In genomic region chr21:34620084-34620665, GRCh38 we compare ENCODE assay signal across 17 cellular contexts. TPM values are rescaled to one million over a fixed set of nuclear protein-coding genes. Genes with fewer than 3 reads are reported as not detected.
"Had no signal": no experiment of that assay in that cellular context is flagged by ENCODE, and none has a peak within 500 bp of the region (broad histone marks: within the 10 kb centered on the region; RNA-seq: fewer than 3 reads in every experiment).

No MANE protein-coding gene starts in this region.

- H3K4me3 Mint-ChIP-seq: activated CD4-positive, alpha-beta T cell treated with anti-CD3 and anti-CD28 coated beads, Interleukin-2, amount 10 ng/mL, durations not matched to agents 24 days and 14 days; activated CD8-positive, alpha-beta T cell treated with anti-CD3 and anti-CD28 coated beads, Interleukin-2, amount 10 ng/mL, durations not matched to agents 7 days and 5 days; activated T-cell treated with anti-CD3 and anti-CD28 coated beads, Interleukin-2, amount 50 U/mL, for 72 hours; central memory CD8-positive, alpha-beta T cell; stimulated activated memory B cell treated with anti-CD40 and anti-IgM and Interleukin-4, amounts not matched to agents 10 μg/mL and 1 μg/mL and 100 μg/mL, for 72 hours had no signal

- H3K27me3 ChIP-seq: pancreas, thyroid gland had no signal

- H3K27ac ChIP-seq: pancreas, thyroid gland had no signal

- H3K36me3 Mint-ChIP-seq: activated naive CD4-positive, alpha-beta T cell treated with anti-CD3 and anti-CD28 coated beads, Interleukin-2, amount 50 U/mL, for 72 hours; naive B cell; stimulated activated memory B cell treated with anti-CD40 and anti-IgM and Interleukin-4, amounts not matched to agents 10 μg/mL and 1 μg/mL and 100 μg/mL, for 72 hours had no signal

- H3K36me3 ChIP-seq: pancreas, thyroid gland had no signal

- DNase-seq: activated CD4-positive, alpha-beta T cell treated with anti-CD3 and anti-CD28 coated beads, Interleukin-2, amount 10 ng/mL, durations not matched to agents 24 days and 14 days; activated CD4-positive, CD25-positive, alpha-beta regulatory T cell; activated CD8-positive, alpha-beta memory T cell treated with anti-CD3 and anti-CD28 coated beads, Interleukin-2, amount 50 U/mL, for 48 hours; activated CD8-positive, alpha-beta T cell treated with anti-CD3 and anti-CD28 coated beads, Interleukin-2, amount 10 ng/mL, durations not matched to agents 7 days and 5 days; activated gamma-delta T cell; activated T-cell treated with anti-CD3 and anti-CD28 coated beads, Interleukin-2, amount 50 U/mL, for 72 hours; cortex of kidney; effector CD8-positive, alpha-beta T cell; foreskin fibroblast; head of caudate nucleus; left colon; naive B cell; pancreas; thyroid gland had no signal

- H3K9me3 Mint-ChIP-seq: activated CD4-positive, alpha-beta T cell treated with anti-CD3 and anti-CD28 coated beads, Interleukin-2, amount 10 ng/mL, durations not matched to agents 24 days and 14 days; activated naive CD4-positive, alpha-beta T cell treated with anti-CD3 and anti-CD28 coated beads, Interleukin-2, amount 50 U/mL, for 72 hours; activated T-cell treated with anti-CD3 and anti-CD28 coated beads, Interleukin-2, amount 50 U/mL, for 72 hours; central memory CD8-positive, alpha-beta T cell; stimulated activated memory B cell treated with anti-CD40 and anti-IgM and Interleukin-4, amounts not matched to agents 10 μg/mL and 1 μg/mL and 100 μg/mL, for 72 hours had no signal

- ATAC-seq: activated CD8-positive, alpha-beta T cell treated with anti-CD3 and anti-CD28 coated beads, Interleukin-2, amount 10 ng/mL, durations not matched to agents 7 days and 5 days; activated naive CD4-positive, alpha-beta T cell treated with anti-CD3 and anti-CD28 coated beads, Interleukin-2, amount 50 U/mL, for 72 hours; activated T-cell treated with anti-CD3 and anti-CD28 coated beads, Interleukin-2, amount 50 U/mL, for 72 hours; left colon; pancreas; stimulated activated memory B cell treated with anti-CD40 and anti-IgM and Interleukin-4, amounts not matched to agents 10 μg/mL and 1 μg/mL and 100 μg/mL, for 72 hours had no signal

- H3K27ac Mint-ChIP-seq: activated CD4-positive, alpha-beta T cell treated with anti-CD3 and anti-CD28 coated beads, Interleukin-2, amount 10 ng/mL, durations not matched to agents 24 days and 14 days; activated CD8-positive, alpha-beta T cell treated with anti-CD3 and anti-CD28 coated beads, Interleukin-2, amount 10 ng/mL, durations not matched to agents 7 days and 5 days; activated naive CD4-positive, alpha-beta T cell treated with anti-CD3 and anti-CD28 coated beads, Interleukin-2, amount 50 U/mL, for 72 hours; activated T-cell treated with anti-CD3 and anti-CD28 coated beads, Interleukin-2, amount 50 U/mL, for 72 hours; naive B cell; stimulated activated memory B cell treated with anti-CD40 and anti-IgM and Interleukin-4, amounts not matched to agents 10 μg/mL and 1 μg/mL and 100 μg/mL, for 72 hours had no signal

- H3K9me3 ChIP-seq: pancreas, thyroid gland had no signal

- H3K4me3 ChIP-seq: pancreas, thyroid gland had no signal

RNA-seq across cellular contexts. Expression of gene CLIC6, which starts 48.6 kb away (rescaled TPM):
- total RNA-seq: activated CD4-positive, alpha-beta T cell treated with anti-CD3 and anti-CD28 coated beads, Interleukin-2, amount 10 ng/mL, durations not matched to agents 24 days and 14 days had no signal
